In genomic region chr3:56556908-56557814, GRCh38 we compare ENCODE assay signal across 8 cellular contexts. TPM values are rescaled to one million over a fixed set of nuclear protein-coding genes. Genes with fewer than 3 reads are reported as not detected.
DNase-seq lines count a peak whose midpoint lies in the region; ATAC-seq, FAIRE-seq and TF ChIP-seq lines count a peak whose summit lies in the region.

Gene CCDC66, plus strand, starts transcription at chr3:56557175. Its CDS starts 68 bp downstream, at chr3:56557243.

- DNase-seq in AG08396 (ENCODE audit: low spot score) (peak; percentile 95), NCI-H2227 (lab: John Stamatoyannopoulos, UW; ENCODE audit: unreplicated experiment) (peak; percentile 90), bronchial epithelial cell (ENCODE audit: low read depth) (peak; percentile 82), immature natural killer cell (peak; percentile 91 to 92 (median 91)), smooth muscle cell of the brain vasculature (ENCODE audit: low read depth, low spot score) (peak; percentile 58)

- no peak for FAIRE-seq in bronchial epithelial cell (lab: Jason Lieb, UNC)

- H3K27ac Mint-ChIP-seq in immature natural killer cell: peak within 1 kb of the TSS; percentile 96 to 99 (median 98)

- ATAC-seq in GM18907 (IDR thresholded peaks at IDR 0.05; ENCODE audit: unreplicated experiment) (peak; percentile 100), HG03159 (IDR thresholded peaks at IDR 0.05; ENCODE audit: unreplicated experiment) (peak; percentile 99)

- no peaks in the 10 kb centered on the region for H3K9me3 Mint-ChIP-seq in immature natural killer cell

- peaks cover 11 to 15% (median 12%) of the 10 kb centered on the region in 3 donors for H3K27me3 Mint-ChIP-seq in immature natural killer cell (ENCODE audit: low read depth in 3 of 3)

- H3K4me3 Mint-ChIP-seq in immature natural killer cell: peak within 1 kb of the TSS; percentile 96 to 99 (median 98)

- peaks cover 30% of the 10 kb centered on the region in 2 donors for H3K4me1 Mint-ChIP-seq in immature natural killer cell

- no peaks in the 10 kb centered on the region for H3K36me3 ChIP-seq in bronchial epithelial cell (ENCODE audit: control insufficient read depth, insufficient read depth, low read length)

- peaks cover 5 to 6% (median 5%) of the 10 kb centered on the region in 3 donors for H3K36me3 Mint-ChIP-seq in immature natural killer cell

- H3K4me3 ChIP-seq in WI38 (ENCODE audit: low read depth, low read length) (peak within 1 kb of the TSS; percentile 78), bronchial epithelial cell (ENCODE audit: low read depth, low read length) (peak within 1 kb of the TSS; percentile 67)

- TF ChIP-seq CTCF in WI38 (IDR thresholded peaks at IDR 0.05; ENCODE audit: low read depth, low read length): peak; percentile 75
- TF ChIP-seq CTCF in bronchial epithelial cell (IDR thresholded peaks at IDR 0.05; ENCODE audit: insufficient read depth, low read length, severe bottlenecking): peak; percentile 77

- H3K27me3 ChIP-seq in bronchial epithelial cell (ENCODE audit: control insufficient read depth, insufficient read depth, low read length): no peaks in the 10 kb centered on the region

RNA-seq across cellular contexts. Expression of gene CCDC66, which starts in this region (rescaled TPM):
- total RNA-seq in bronchial epithelial cell: 13.7 and 22.3 TPM in 2 replicates
- 10 to 100 TPM in 2 of 3 donors, 1 to 10 TPM in 1; 9.8 to 14.0 (median 11.1) TPM for polyA plus RNA-seq in immature natural killer cell

Comparison
In these comparisons a context has a peak if more than half of its experiments do, and no peak if none do; other contexts are left out.
1. Peak in every context shown above with its lines: DNase-seq, ATAC-seq and H3K4me3 ChIP-seq.